19 cellular contexts compared by ENCODE assay signal in genomic region chr10:14468022-14468421, GRCh38.
DNase-seq lines count a peak whose midpoint lies in the region; ATAC-seq and TF ChIP-seq lines count a peak whose summit lies in the region.
"Had no signal": no experiment of that assay in that cellular context is flagged by ENCODE, and none has a peak within 500 bp of the region (broad histone marks: within the 10 kb centered on the region; RNA-seq: fewer than 3 reads in every experiment).

No MANE protein-coding gene starts in this region.

- no peak overlapping the region for H3K27ac Mint-ChIP-seq in activated naive CD8-positive, alpha-beta T cell treated with anti-CD3 and anti-CD28 coated beads, Interleukin-2, amount 50 U/mL, for 24 hours
- H3K27ac Mint-ChIP-seq: neural progenitor cell had no signal

- H3K27me3 Mint-ChIP-seq in activated naive CD8-positive, alpha-beta T cell treated with anti-CD3 and anti-CD28 coated beads, Interleukin-2, amount 50 U/mL, for 24 hours = peaks cover 12% of the 10 kb centered on the region

- in situ Hi-C loops in GM23248 (cut with MboI) (loop anchor here (10.0 kb wide), 1 partner anchor 253 kb away; no protein-coding TSS in a partner anchor), astrocyte of the spinal cord (cut with HindIII; ENCODE audit: low sequenced_read_pairs) (no loop called here)

- no peaks in the 10 kb centered on the region for H3K36me3 Mint-ChIP-seq in activated naive CD8-positive, alpha-beta T cell treated with anti-CD3 and anti-CD28 coated beads, Interleukin-2, amount 50 U/mL, for 24 hours (ENCODE audit: low read depth)
- H3K36me3 Mint-ChIP-seq: neural progenitor cell had no signal

- H3K9ac ChIP-seq in GM23248 = no peak overlapping the region
- H3K9ac ChIP-seq: neural progenitor cell had no signal

- no peak overlapping the region for H3K4me3 ChIP-seq in GM23248
- H3K4me3 ChIP-seq in astrocyte of the spinal cord (ENCODE audit: low read depth, low read length) = no peak overlapping the region
- H3K4me3 ChIP-seq: HAP-1, neural progenitor cell had no signal

- no peak overlapping the region for H3K4me3 Mint-ChIP-seq in activated naive CD8-positive, alpha-beta T cell treated with anti-CD3 and anti-CD28 coated beads, Interleukin-2, amount 50 U/mL, for 24 hours
- H3K4me3 Mint-ChIP-seq: activated naive CD4-positive, alpha-beta T cell treated with anti-CD3 and anti-CD28 coated beads, Interleukin-2, amount 50 U/mL, for 24 hours; neural progenitor cell had no signal

- H4K20me1 ChIP-seq in GM23248 (ENCODE audit: insufficient read depth) = no peaks in the 10 kb centered on the region

- no peaks in the 10 kb centered on the region for H3K9me2 ChIP-seq in GM23248 (ENCODE audit: insufficient read depth)

- peak; percentile 79 for ATAC-seq in omental fat pad (ENCODE audit: low FRiP score)
- no peak for ATAC-seq in activated naive CD8-positive, alpha-beta T cell treated with anti-CD3 and anti-CD28 coated beads, Interleukin-2, amount 50 U/mL, for 24 hours

- H3K4me2 ChIP-seq in GM23248 (ENCODE audit: unreplicated experiment) = no peak overlapping the region
- H3K4me2 ChIP-seq: neural progenitor cell had no signal

- DNase-seq in GM23248 (peak; percentile 22), NCI-H1694 (lab: John Stamatoyannopoulos, UW) (peak; percentile 73), astrocyte of the spinal cord (ENCODE audit: low read depth, low spot score) (peak; percentile 10), omental fat pad (ENCODE audit: low spot score) (no peak), NCI-H510A treated with DMSO at 0.1 percent for 48 hours (lab: John Stamatoyannopoulos, UW) (no peak), GM10266 (ENCODE audit: extremely low spot score) (no peak)
- no peak for DNase-seq in activated naive CD8-positive, alpha-beta T cell treated with anti-CD3 and anti-CD28 coated beads, Interleukin-2, amount 50 U/mL, for 24 hours
- DNase-seq in stimulated activated naive CD4-positive, alpha-beta T cell treated with Interleukin-2 at 50 U/mL for 16 hours (lab: John Stamatoyannopoulos, UW) = no peak
- DNase-seq: activated CD4-positive, alpha-beta T cell treated with anti-CD3 and anti-CD28 coated beads, Interleukin-2, amount 50 U/mL, for 4 hours; activated T-cell treated with anti-CD3 and anti-CD28 coated beads, Interleukin-2, amount 50 U/mL, for 1 hour; BE2C; dermis blood vessel endothelial cell; erythroblast; kidney; MM.1S; trophoblast cell had no signal

- no peaks in the 10 kb centered on the region for H3K4me1 ChIP-seq in GM23248 (ENCODE audit: insufficient read depth)
- H3K4me1 ChIP-seq: BE2C, HAP-1, neural progenitor cell had no signal

- peaks cover 58% of the 10 kb centered on the region for H3K27me3 ChIP-seq in GM23248 (replicated peaks; ENCODE audit: insufficient read depth)
- H3K27me3 ChIP-seq: neural progenitor cell had no signal

- H3K79me2 ChIP-seq in GM23248 (ENCODE audit: insufficient read depth) = no peaks in the 10 kb centered on the region

- no peaks in the 10 kb centered on the region for H3K4me1 Mint-ChIP-seq in activated naive CD8-positive, alpha-beta T cell treated with anti-CD3 and anti-CD28 coated beads, Interleukin-2, amount 50 U/mL, for 24 hours
- H3K4me1 Mint-ChIP-seq: activated naive CD4-positive, alpha-beta T cell treated with anti-CD3 and anti-CD28 coated beads, Interleukin-2, amount 50 U/mL, for 24 hours had no signal

- no peak overlapping the region for H3K27ac ChIP-seq in GM23248
- H3K27ac ChIP-seq: neural progenitor cell had no signal

- H2AFZ ChIP-seq in GM23248 = no peak overlapping the region
- H2AFZ ChIP-seq: neural progenitor cell had no signal

- no peak for TF ChIP-seq CTCF in astrocyte of the spinal cord (IDR thresholded peaks at IDR 0.05; ENCODE audit: low read depth, low read length)
- TF ChIP-seq CTCF in omental fat pad (IDR thresholded peaks at IDR 0.05) = no peak
- no peak for TF ChIP-seq CTCF in GM10266 (IDR thresholded peaks at IDR 0.05; ENCODE audit: control insufficient read depth, insufficient read depth, low read depth, missing control alignments)

- no peaks in the 10 kb centered on the region for H3F3A ChIP-seq in GM23248 (ENCODE audit: insufficient read depth)

- H3K36me3 ChIP-seq in GM23248 (ENCODE audit: low read depth) = no peaks in the 10 kb centered on the region
- H3K36me3 ChIP-seq: BE2C, HAP-1, neural progenitor cell had no signal

- WGBS in GM23248 (ENCODE audit: low coverage in 1 of 2, low lambda C conversion rate in 2 of 2, missing lambda C conversion rate in 2 of 2), 2 experiments = 2 to 3% methylated on average over 12 of the region's 12 CpGs

- H3K9me3 ChIP-seq in GM23248 (ENCODE audit: low read depth) = no peaks in the 10 kb centered on the region
- H3K9me3 ChIP-seq: BE2C, HAP-1 had no signal

- peaks cover under 1% of the 10 kb centered on the region for H3K9me3 Mint-ChIP-seq in activated naive CD8-positive, alpha-beta T cell treated with anti-CD3 and anti-CD28 coated beads, Interleukin-2, amount 50 U/mL, for 24 hours
- H3K9me3 Mint-ChIP-seq: activated naive CD4-positive, alpha-beta T cell treated with anti-CD3 and anti-CD28 coated beads, Interleukin-2, amount 50 U/mL, for 24 hours had no signal

Comparison
In these comparisons a context has a peak if more than half of its experiments do, and no peak if none do; other contexts are left out.
1. DNase-seq: peak in GM23248 (single experiment), NCI-H1694 (single experiment) and astrocyte of the spinal cord (single experiment); none in omental fat pad (single experiment), NCI-H510A treated with DMSO at 0.1 percent for 48 hours (single experiment), activated naive CD8-positive, alpha-beta T cell treated with anti-CD3 and anti-CD28 coated beads, Interleukin-2, amount 50 U/mL, for 24 hours (single experiment), GM10266 (single experiment) and stimulated activated naive CD4-positive, alpha-beta T cell treated with Interleukin-2 at 50 U/mL for 16 hours (single experiment).